1 cellular context compared by ENCODE assay signal in genomic region chr10:96585726-96586418, GRCh38.
TF ChIP-seq lines count a peak whose summit lies in the region.

No MANE protein-coding gene starts in this region.

TF ChIP-seq in SK-N-SH treated with all-trans-retinoic acid at 6 μM for 48 hours, 23 proteins besides CTCF, POLR2A, EP300 and RAD21 (continued from another document):
- TF ChIP-seq ISL1 (CRISPR knock-in tag; IDR thresholded peaks at IDR 0.05) (no peak), RARB (CRISPR knock-in tag; IDR thresholded peaks at IDR 0.05) (no peak), ESRRG (CRISPR knock-in tag; IDR thresholded peaks at IDR 0.05) (no peak), PPARA (CRISPR knock-in tag; IDR thresholded peaks at IDR 0.05; ENCODE audit: borderline replicate concordance) (no peak), TSHZ2 (CRISPR knock-in tag; IDR thresholded peaks at IDR 0.05) (no peak), SNAI2 (CRISPR knock-in tag; IDR thresholded peaks at IDR 0.05) (no peak), ZFP30 (CRISPR knock-in tag; IDR thresholded peaks at IDR 0.05) (no peak), CSRNP3 (CRISPR knock-in tag; IDR thresholded peaks at IDR 0.05) (no peak), PATZ1 (CRISPR knock-in tag; IDR thresholded peaks at IDR 0.05; ENCODE audit: borderline replicate concordance) (no peak), TCF4 (CRISPR knock-in tag; IDR thresholded peaks at IDR 0.05; ENCODE audit: borderline replicate concordance) (no peak), ZNF565 (CRISPR knock-in tag; conservative IDR thresholded peaks at IDR 0.05; ENCODE audit: low read depth) (no peak)
